Comparison of ENCODE assay signal across 17 cellular contexts in genomic region chr3:32127219-32127826, GRCh38. TPM values are rescaled to one million over a fixed set of nuclear protein-coding genes. Genes with fewer than 3 reads are reported as not detected.
DNase-seq lines count a peak whose midpoint lies in the region; ATAC-seq and TF ChIP-seq lines count a peak whose summit lies in the region.
"Had no signal": no experiment of that assay in that cellular context is flagged by ENCODE, and none has a peak within 500 bp of the region (broad histone marks: within the 10 kb centered on the region; RNA-seq: fewer than 3 reads in every experiment).

No MANE protein-coding gene starts in this region.

- no peak overlapping the region for H3K4me3 ChIP-seq in heart right ventricle
- H3K4me3 ChIP-seq in neural progenitor cell: no peak overlapping the region
- H3K4me3 ChIP-seq: BLaER1, GM12878 had no signal

- no peaks in the 10 kb centered on the region for H3K36me3 Mint-ChIP-seq in neural progenitor cell

- no peaks in the 10 kb centered on the region for H3K9me3 ChIP-seq in heart right ventricle
- H3K9me3 ChIP-seq in neural progenitor cell (ENCODE audit: low read depth): no peaks in the 10 kb centered on the region
- H3K9me3 ChIP-seq: BLaER1 had no signal

- intact Hi-C loops in heart right ventricle (cut with DNase I) (loop anchor here in 2 of 10 donors (2.0 to 5.0 kb wide), 2 partner anchors 21 to 80 kb away; partner anchors contain the start of gene GPD1L (in 2 of the 2)), Right ventricle myocardium inferior (cut with DNase I) (no loop called here), left ventricle myocardium superior (cut with micrococcal nuclease) (no loop called here)

- TF ChIP-seq CTCF in heart right ventricle (IDR thresholded peaks at IDR 0.05) (no peak), neural progenitor cell (IDR thresholded peaks at IDR 0.05) (no peak)

- H3K27ac ChIP-seq in heart right ventricle (peak overlapping the region in 9 of 10 donors; percentile 16 to 72 (median 49)), neural progenitor cell (no peak overlapping the region)
- H3K27ac ChIP-seq: BLaER1 had no signal

- no peak overlapping the region for H3K4me2 ChIP-seq in neural progenitor cell
- H3K4me2 ChIP-seq: BLaER1 had no signal

- H3K27ac Mint-ChIP-seq in neural progenitor cell: no peak overlapping the region

- no peaks in the 10 kb centered on the region for H3K27me3 Mint-ChIP-seq in neural progenitor cell (ENCODE audit: insufficient read depth, low read depth)
- H3K27me3 Mint-ChIP-seq: CD4-positive, alpha-beta memory T cell had no signal

- H3F3A ChIP-seq in neural progenitor cell (ENCODE audit: low read depth): no peaks in the 10 kb centered on the region

- peak in 4 of 8 donors; percentile 6 to 18 (median 12) for ATAC-seq in heart right ventricle
- ATAC-seq in Right ventricle myocardium inferior: no peak
- ATAC-seq in left ventricle myocardium superior: peak; percentile 2
- ATAC-seq: GM12878, HCT116 had no signal

- H3K4me3 Mint-ChIP-seq in neural progenitor cell: no peak overlapping the region
- H3K4me3 Mint-ChIP-seq: CD14-positive monocyte; CD4-positive, alpha-beta memory T cell had no signal

- H3K4me1 ChIP-seq in heart right ventricle: peaks cover 3 to 51% (median 25%) of the 10 kb centered on the region in 9 donors
- no peaks in the 10 kb centered on the region for H3K4me1 ChIP-seq in neural progenitor cell
- H3K4me1 ChIP-seq: BLaER1 had no signal

- H3K4me1 Mint-ChIP-seq in neural progenitor cell: peaks cover 5% of the 10 kb centered on the region
- H3K4me1 Mint-ChIP-seq: CD14-positive monocyte had no signal

- H3K79me2 ChIP-seq in neural progenitor cell (ENCODE audit: low read depth): no peaks in the 10 kb centered on the region

- no peaks in the 10 kb centered on the region for H3K9me3 Mint-ChIP-seq in neural progenitor cell
- H3K9me3 Mint-ChIP-seq: CD14-positive monocyte; CD4-positive, alpha-beta memory T cell had no signal

- WGBS in heart right ventricle, 2 donors: 76 to 84% methylated on average over 10 of the region's 10 CpGs

- H3K27me3 ChIP-seq in heart right ventricle (no peaks in the 10 kb centered on the region), neural progenitor cell (no peaks in the 10 kb centered on the region)
- H3K27me3 ChIP-seq: BLaER1 had no signal

- H3K9ac ChIP-seq in neural progenitor cell: no peak overlapping the region
- H3K9ac ChIP-seq: BLaER1 had no signal

- H3K36me3 ChIP-seq in heart right ventricle (peaks cover 0 to 28% (median 0%) of the 10 kb centered on the region in 9 donors), neural progenitor cell (no peaks in the 10 kb centered on the region)

- DNase-seq in heart right ventricle (no peak), Right ventricle myocardium inferior (ENCODE audit: missing footprints) (no peak), left ventricle myocardium superior (no peak), neural progenitor cell (ENCODE audit: low spot score) (no peak), T-helper 9 cell (no peak), DMS79 (lab: John Stamatoyannopoulos, UW) (no peak)
- DNase-seq in activated effector memory CD4-positive, alpha-beta T cell treated with Interleukin-2 at 50 U/mL for 16 hours: no peak
- DNase-seq: 8988T; CD4-positive, alpha-beta memory T cell; DND-41; EL; GOT3; H7 had no signal

- no peaks in the 10 kb centered on the region for H4K20me1 ChIP-seq in neural progenitor cell (ENCODE audit: low read depth)

- peak overlapping the region; percentile 59 for H2AFZ ChIP-seq in neural progenitor cell (replicated peaks)

RNA-seq across cellular contexts. Expression of gene GPD1L, which starts 20.9 kb away (rescaled TPM):
- total RNA-seq in heart right ventricle: 100 to 1,000 TPM; 120 to 349 (median 186) TPM
- polyA plus RNA-seq in heart right ventricle: 10 to 100 TPM; 71.0 to 83.2 TPM
- total RNA-seq in Right ventricle myocardium inferior: 223 TPM
- total RNA-seq in left ventricle myocardium superior: 246 TPM
- 1.6 and 5.6 TPM in 2 replicates for total RNA-seq in neural progenitor cell (ENCODE audit: low replicate concordance)

Comparison
In these comparisons a context has a peak if more than half of its experiments do, and no peak if none do; other contexts are left out.
1. RNA of gene GPD1L, which starts 20.9 kb away (total RNA-seq): 246 TPM in left ventricle myocardium superior (single experiment), 223 TPM in Right ventricle myocardium inferior (single experiment) and 120 to 349 TPM in heart right ventricle; 1.6 to 5.6 TPM in neural progenitor cell; every median in the first group is over 10 times any median in the second.